In genomic region chr2:106018141-106018540, GRCh38 we compare ENCODE assay signal across 24 cellular contexts.
A peak's percentile ranks its signal among the peaks of the same experiment; 100 is the strongest.
DNase-seq lines count a peak whose midpoint lies in the region; ATAC-seq, FAIRE-seq and TF ChIP-seq lines count a peak whose summit lies in the region.
"Had no signal": no experiment of that assay in that cellular context is flagged by ENCODE, and none has a peak within 500 bp of the region (broad histone marks: within the 10 kb centered on the region; RNA-seq: fewer than 3 reads in every experiment).

No MANE protein-coding gene starts in this region.

- POLR2A ChIA-PET in HepG2 (lab: Yijun Ruan, JAX) = no interaction called here

- H4K20me1 ChIP-seq in HepG2 (ENCODE audit: insufficient read depth, low read length) (no peaks in the 10 kb centered on the region), Karpas-422 (ENCODE audit: insufficient read depth, low read depth, low read length) (no peaks in the 10 kb centered on the region)

- H3K79me2 ChIP-seq in HepG2 (ENCODE audit: insufficient read depth, low read length) (no peaks in the 10 kb centered on the region), Karpas-422 (ENCODE audit: low read length) (no peaks in the 10 kb centered on the region)

- H2AFZ ChIP-seq in HepG2 (ENCODE audit: low read length) (no peak overlapping the region), Karpas-422 (ENCODE audit: low read length) (0 out of 2 replicates have a peak overlapping the region, but pooled peaks have one; percentile 14)

- WGBS in HepG2 (ENCODE audit: low lambda C conversion rate) = 14% methylated on average over 5 of the region's 5 CpGs
- WGBS in right lobe of liver (ENCODE audit: insufficient coverage, low coverage, low lambda C conversion rate, missing lambda C conversion rate) = 62% methylated on average over 5 of the region's 5 CpGs

- no peak for DNase-seq in HepG2 (ENCODE audit: low spot score)
- no peak for DNase-seq in right lobe of liver
- DNase-seq in Karpas-422 = no peak
- no peak for DNase-seq in activated naive CD8-positive, alpha-beta T cell treated with anti-CD3 and anti-CD28 coated beads, Interleukin-2, amount 50 U/mL, for 24 hours
- no peak for DNase-seq in NCI-H1417 (lab: John Stamatoyannopoulos, UW)
- no peak for DNase-seq in GM12892 (ENCODE audit: insufficient read length)
- DNase-seq: C1 segment of cervical spinal cord; CD4-positive, alpha-beta memory T cell; COR-L47; EL; GDM1; GOT3; HCEC 1CT; NCI-H1105; NCI-H1694; NCI-H2029 treated with DMSO at 0.1 percent for 48 hours; NCI-H2227 treated with DMSO at 0.1 percent for 48 hours; NCI-H526 treated with DMSO at 0.1 percent for 48 hours; RPMI8226; SHP77 had no signal

- H3K27me3 ChIP-seq in HepG2 (ENCODE audit: control insufficient read depth in 1 of 2, insufficient read depth in 2 of 2, low read length in 2 of 2) (peaks cover 0 to 15% of the 10 kb centered on the region in 2 experiments; a peak in 3 of 5 replicates), right lobe of liver (no peaks in the 10 kb centered on the region), Karpas-422 (ENCODE audit: low read length) (no peaks in the 10 kb centered on the region)

- TF ChIP-seq RAD21 in HepG2 (CRISPR knock-in tag; IDR thresholded peaks at IDR 0.05) = no peak

- peak overlapping the region; percentile 27 for H3K27ac Mint-ChIP-seq in activated naive CD8-positive, alpha-beta T cell treated with anti-CD3 and anti-CD28 coated beads, Interleukin-2, amount 50 U/mL, for 24 hours
- H3K27ac Mint-ChIP-seq: IgD-negative memory B cell had no signal

- H3K9me3 Mint-ChIP-seq in activated naive CD8-positive, alpha-beta T cell treated with anti-CD3 and anti-CD28 coated beads, Interleukin-2, amount 50 U/mL, for 24 hours = no peaks in the 10 kb centered on the region
- H3K9me3 Mint-ChIP-seq: CD4-positive, alpha-beta memory T cell; IgD-negative memory B cell had no signal

- H3K27ac ChIP-seq in HepG2 (ENCODE audit: extremely low read length, insufficient read depth, low read length) (no peak overlapping the region), right lobe of liver (no peak overlapping the region), Karpas-422 (ENCODE audit: low read length) (no peak overlapping the region)
- H3K27ac ChIP-seq: KMS-11 had no signal

- no peak overlapping the region for H3K9ac ChIP-seq in HepG2 (ENCODE audit: insufficient read depth, low read depth, low read length)
- no peak overlapping the region for H3K9ac ChIP-seq in Karpas-422 (ENCODE audit: low read length)
- H3K9ac ChIP-seq: KMS-11 had no signal

- no peaks in the 10 kb centered on the region for H3K36me3 ChIP-seq in HepG2 (replicated peaks in 1 of 2; ENCODE audit: control insufficient read depth in 1 of 2, insufficient read depth in 2 of 2, low read length in 2 of 2)
- no peaks in the 10 kb centered on the region for H3K36me3 ChIP-seq in right lobe of liver
- no peaks in the 10 kb centered on the region for H3K36me3 ChIP-seq in Karpas-422 (ENCODE audit: insufficient read depth, low read length)

- CTCF ChIA-PET in HepG2 (lab: Yijun Ruan, JAX; ENCODE audit: low intra/inter-chr PET ratio, low total read pairs) = no interaction called here

- TF ChIP-seq POLR2A in HepG2 (IDR thresholded peaks at IDR 0.05; ENCODE audit: insufficient read depth in 1 of 2, low read depth in 2 of 2, low read length in 2 of 2) (no peak), right lobe of liver (IDR thresholded peaks at IDR 0.05) (no peak), GM12892 (IDR thresholded peaks at IDR 0.05; ENCODE audit: low read depth, low read length) (no peak)

- no peak overlapping the region for H3K4me3 ChIP-seq in HepG2 (replicated peaks in 1 of 3; ENCODE audit: insufficient read depth in 1 of 3, low read depth in 2 of 3, low read length in 3 of 3)
- no peak overlapping the region for H3K4me3 ChIP-seq in right lobe of liver
- H3K4me3 ChIP-seq in Karpas-422 (ENCODE audit: low read length) = no peak overlapping the region
- H3K4me3 ChIP-seq: GM12878 had no signal

- H3K27me3 Mint-ChIP-seq in activated naive CD8-positive, alpha-beta T cell treated with anti-CD3 and anti-CD28 coated beads, Interleukin-2, amount 50 U/mL, for 24 hours = no peaks in the 10 kb centered on the region
- H3K27me3 Mint-ChIP-seq: CD4-positive, alpha-beta memory T cell; IgD-negative memory B cell had no signal

- peaks cover 7% of the 10 kb centered on the region for H3K4me1 Mint-ChIP-seq in activated naive CD8-positive, alpha-beta T cell treated with anti-CD3 and anti-CD28 coated beads, Interleukin-2, amount 50 U/mL, for 24 hours
- H3K4me1 Mint-ChIP-seq: IgD-negative memory B cell had no signal

- H3K9me2 ChIP-seq in Karpas-422 (replicated peaks; ENCODE audit: insufficient read depth, low read length) = no peaks in the 10 kb centered on the region

- intact Hi-C loops in HepG2 (cut with micrococcal nuclease; ENCODE audit: unreplicated experiment) = no loop called here
- intact Hi-C loops in right lobe of liver (cut with DNase I) = no loop called here

- H3K4me2 ChIP-seq in HepG2 (ENCODE audit: low read depth, low read length) = peak overlapping the region; percentile 33
- no peak overlapping the region for H3K4me2 ChIP-seq in Karpas-422 (ENCODE audit: low read depth, low read length, poor library complexity, severe bottlenecking)
- H3K4me2 ChIP-seq: KMS-11 had no signal

- no peak overlapping the region for H3K4me3 Mint-ChIP-seq in activated naive CD8-positive, alpha-beta T cell treated with anti-CD3 and anti-CD28 coated beads, Interleukin-2, amount 50 U/mL, for 24 hours
- H3K4me3 Mint-ChIP-seq: CD4-positive, alpha-beta memory T cell; IgD-negative memory B cell had no signal

- FAIRE-seq in HepG2 (lab: Jason Lieb, UNC) = no peak
- FAIRE-seq in GM12892 (lab: Jason Lieb, UNC) = no peak
- FAIRE-seq: GM12878 had no signal

- BruUV-seq in HepG2 (replicated peaks; lab: Mats Ljungman, UMichigan) = no TSS peak

- TF ChIP-seq EP300 in HepG2 (IDR thresholded peaks at IDR 0.05; ENCODE audit: low read depth in 2 of 2, low read length in 2 of 2) = no peak
- no peak for TF ChIP-seq EP300 in HepG2 (CRISPR knock-in tag; IDR thresholded peaks at IDR 0.05; ENCODE audit: borderline replicate concordance)

- no peaks in the 10 kb centered on the region for H3K36me3 Mint-ChIP-seq in activated naive CD8-positive, alpha-beta T cell treated with anti-CD3 and anti-CD28 coated beads, Interleukin-2, amount 50 U/mL, for 24 hours (ENCODE audit: low read depth)
- H3K36me3 Mint-ChIP-seq: CD4-positive, alpha-beta memory T cell; IgD-negative memory B cell had no signal

- H3K4me1 ChIP-seq in HepG2 (ENCODE audit: insufficient read depth, low read length) (no peaks in the 10 kb centered on the region), right lobe of liver (no peaks in the 10 kb centered on the region), Karpas-422 (ENCODE audit: low read length) (no peaks in the 10 kb centered on the region)

- in situ Hi-C loops in HepG2 (cut with HindIII; ENCODE audit: extremely low pct_ligation_motif_present, low pct_unique_long_range_greater_than_20kb) = no loop called here

- H3K9me3 ChIP-seq in HepG2 (ENCODE audit: low read length) (no peaks in the 10 kb centered on the region), right lobe of liver (no peaks in the 10 kb centered on the region), Karpas-422 (ENCODE audit: low read length) (no peaks in the 10 kb centered on the region)

- TF ChIP-seq CTCF in HepG2 (CRISPR knock-in tag; IDR thresholded peaks at IDR 0.05) = no peak
- TF ChIP-seq CTCF in right lobe of liver (IDR thresholded peaks at IDR 0.05) = no peak

- ATAC-seq in HepG2 (no peak; the same call in 1 of the 3 replicates), right lobe of liver (no peak), GM21390 (IDR thresholded peaks at IDR 0.05; ENCODE audit: unreplicated experiment) (no peak)
- ATAC-seq in activated naive CD8-positive, alpha-beta T cell treated with anti-CD3 and anti-CD28 coated beads, Interleukin-2, amount 50 U/mL, for 24 hours = no peak
- ATAC-seq: GM12878 had no signal

TF ChIP-seq in HepG2, 621 proteins besides CTCF, POLR2A, EP300 and RAD21:
- TF ChIP-seq ZNF724P (CRISPR knock-in tag; IDR thresholded peaks at IDR 0.05; ENCODE audit: borderline replicate concordance) (no peak), ZNF746 (CRISPR knock-in tag; IDR thresholded peaks at IDR 0.05) (no peak), ZNF713 (CRISPR knock-in tag; IDR thresholded peaks at IDR 0.05) (no peak), ZNF263 (CRISPR knock-in tag; IDR thresholded peaks at IDR 0.05) (peak; percentile 59; the same call in 1 of the 2 replicates)
